14 cellular contexts compared by ENCODE assay signal in the genomic region with DNA sequence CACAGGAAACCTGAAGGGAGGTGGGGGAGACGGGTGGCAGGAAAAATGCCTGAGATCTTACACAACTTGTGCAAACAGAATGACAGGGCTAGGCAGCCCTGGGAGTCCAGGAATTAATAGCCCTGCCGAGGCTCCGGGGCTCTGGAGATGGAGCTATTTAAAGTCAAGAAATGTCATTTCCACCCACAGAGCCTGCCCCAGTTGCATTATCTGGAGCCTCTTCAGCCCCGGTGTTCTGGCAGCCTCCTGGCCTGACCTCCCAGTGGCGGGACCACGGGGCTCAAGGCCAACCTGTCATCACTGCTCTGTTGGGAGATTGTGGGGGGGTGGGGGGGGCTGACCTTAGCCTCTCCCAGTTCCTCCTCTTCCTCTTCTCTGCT. TPM values are rescaled to one million over a fixed set of nuclear protein-coding genes. Genes with fewer than 3 reads are reported as not detected.
A peak's percentile ranks its signal among the peaks of the same experiment; 100 is the strongest.
DNase-seq lines count a peak whose midpoint lies in the region; ATAC-seq, FAIRE-seq and TF ChIP-seq lines count a peak whose summit lies in the region.
"Had no signal": no experiment of that assay in that cellular context is flagged by ENCODE, and none has a peak within 500 bp of the region (broad histone marks: within the 10 kb centered on the region; RNA-seq: fewer than 3 reads in every experiment).

No MANE protein-coding gene starts in this region.

- FAIRE-seq in pancreas (lab: Jason Lieb, UNC) = no peak

- H3K4me3 ChIP-seq in pancreas = no peak overlapping the region
- H3K4me3 ChIP-seq in testis = no peak overlapping the region

- peak; percentile 53 for ATAC-seq in SK-N-SH treated with all-trans-retinoic acid at 6 μM for 48 hours
- ATAC-seq in pancreas = peak; percentile 75 to 82 (median 76)
- ATAC-seq in T-cell (replicated peaks in 1 of 4) = no peak
- no peak for ATAC-seq in stimulated activated naive B cell treated with anti-CD40 and anti-IgM and Interleukin-4, amounts not matched to agents 10 μg/mL and 1 μg/mL and 100 μg/mL, for 72 hours (replicated peaks)
- no peak for ATAC-seq in HG02973 (IDR thresholded peaks at IDR 0.05; ENCODE audit: unreplicated experiment)

- no peaks in the 10 kb centered on the region for H3K36me3 ChIP-seq in pancreas
- H3K36me3 ChIP-seq in testis (ENCODE audit: low read depth, missing control alignments) = no peaks in the 10 kb centered on the region

- POLR2A ChIA-PET in T-cell (lab: Charles Lee) = no interaction called here

- intact Hi-C loops in pancreas (cut with DNase I) (no loop called here), testis (cut with DNase I; ENCODE audit: low total_unique reads) (no loop called here)

- DNase-seq in EL (peak; percentile 77), glomerular visceral epithelial cell (ENCODE audit: extremely low spot score) (peak; percentile 35), pancreas (peak in 2 of 6 donors; percentile 20 to 23), T-cell (no peak), testis (no peak)
- DNase-seq in stimulated activated naive B cell treated with anti-CD40 and anti-IgM and Interleukin-4, amounts not matched to agents 10 μg/mL and 1 μg/mL and 100 μg/mL, for 72 hours = no peak
- DNase-seq: activated CD8-positive, alpha-beta memory T cell treated with anti-CD3 and anti-CD28 coated beads for 24 hours; amniotic stem cell; CD4-positive, alpha-beta memory T cell; H9; NCI-H774 had no signal

- peaks cover 21 to 24% of the 10 kb centered on the region in 2 donors for H3K27me3 Mint-ChIP-seq in T-cell
- H3K27me3 Mint-ChIP-seq in stimulated activated naive B cell treated with anti-CD40 and anti-IgM and Interleukin-4, amounts not matched to agents 10 μg/mL and 1 μg/mL and 100 μg/mL, for 72 hours = peaks cover 26 to 50% of the 10 kb centered on the region in 2 donors

- H3K4me1 ChIP-seq in pancreas (peaks cover 0 to 6% (median 0%) of the 10 kb centered on the region in 3 donors), testis (no peaks in the 10 kb centered on the region)

- H3K4me3 Mint-ChIP-seq in T-cell = no peak overlapping the region
- H3K4me3 Mint-ChIP-seq in stimulated activated naive B cell treated with anti-CD40 and anti-IgM and Interleukin-4, amounts not matched to agents 10 μg/mL and 1 μg/mL and 100 μg/mL, for 72 hours = no peak overlapping the region
- H3K4me3 Mint-ChIP-seq: CD4-positive, alpha-beta memory T cell; H9; T-helper 1 cell treated with Interleukin-12 subunit alpha and Interleukin-12 subunit beta and Interleukin-4 antibody, amounts not matched to agents 30 μg/mL and 1 μg/mL, for 36 hours had no signal

- no peak overlapping the region for H3K27ac Mint-ChIP-seq in T-cell
- H3K27ac Mint-ChIP-seq in stimulated activated naive B cell treated with anti-CD40 and anti-IgM and Interleukin-4, amounts not matched to agents 10 μg/mL and 1 μg/mL and 100 μg/mL, for 72 hours = no peak overlapping the region
- H3K27ac Mint-ChIP-seq: CD4-positive, alpha-beta memory T cell; H9; T-helper 1 cell treated with Interleukin-12 subunit alpha and Interleukin-12 subunit beta and Interleukin-4 antibody, amounts not matched to agents 30 μg/mL and 1 μg/mL, for 36 hours had no signal

- CTCF ChIA-PET in T-cell (lab: Charles Lee) = no interaction called here

- H3K27me3 ChIP-seq in pancreas = no peaks in the 10 kb centered on the region
- no peaks in the 10 kb centered on the region for H3K27me3 ChIP-seq in testis

- TF ChIP-seq POLR2A in testis (IDR thresholded peaks at IDR 0.05) = no peak

- no peaks in the 10 kb centered on the region for H3K9me3 ChIP-seq in pancreas
- no peaks in the 10 kb centered on the region for H3K9me3 ChIP-seq in testis

- 6 to 9% methylated on average over 6 of the region's 6 CpGs for WGBS in pancreas, 2 donors
- WGBS in testis, 2 donors = 21 to 41% methylated on average over 6 of the region's 6 CpGs

- H3K4me1 Mint-ChIP-seq in T-cell = peaks cover 0 to 2% (median 0%) of the 10 kb centered on the region in 3 donors
- no peaks in the 10 kb centered on the region for H3K4me1 Mint-ChIP-seq in stimulated activated naive B cell treated with anti-CD40 and anti-IgM and Interleukin-4, amounts not matched to agents 10 μg/mL and 1 μg/mL and 100 μg/mL, for 72 hours
- H3K4me1 Mint-ChIP-seq: CD4-positive, alpha-beta memory T cell had no signal

- H3K27ac ChIP-seq in pancreas (peak overlapping the region in 2 of 4 donors; percentile 30 to 33), testis (no peak overlapping the region)

- no peaks in the 10 kb centered on the region for H3K9me3 Mint-ChIP-seq in T-cell
- no peaks in the 10 kb centered on the region for H3K9me3 Mint-ChIP-seq in stimulated activated naive B cell treated with anti-CD40 and anti-IgM and Interleukin-4, amounts not matched to agents 10 μg/mL and 1 μg/mL and 100 μg/mL, for 72 hours
- H3K9me3 Mint-ChIP-seq: CD4-positive, alpha-beta memory T cell; T-helper 1 cell treated with Interleukin-12 subunit alpha and Interleukin-12 subunit beta and Interleukin-4 antibody, amounts not matched to agents 30 μg/mL and 1 μg/mL, for 36 hours had no signal

- TF ChIP-seq CTCF in pancreas (IDR thresholded peaks at IDR 0.05) = no peak
- TF ChIP-seq CTCF in testis (IDR thresholded peaks at IDR 0.05) = no peak

- H3K36me3 Mint-ChIP-seq in T-cell = no peaks in the 10 kb centered on the region
- no peaks in the 10 kb centered on the region for H3K36me3 Mint-ChIP-seq in stimulated activated naive B cell treated with anti-CD40 and anti-IgM and Interleukin-4, amounts not matched to agents 10 μg/mL and 1 μg/mL and 100 μg/mL, for 72 hours
- H3K36me3 Mint-ChIP-seq: CD4-positive, alpha-beta memory T cell had no signal

TF ChIP-seq in SK-N-SH treated with all-trans-retinoic acid at 6 μM for 48 hours, 23 proteins besides CTCF, POLR2A, EP300 and RAD21:
- TF ChIP-seq ISL1 (CRISPR knock-in tag; IDR thresholded peaks at IDR 0.05) = no peak
- no peak for TF ChIP-seq ESRRG (CRISPR knock-in tag; IDR thresholded peaks at IDR 0.05)
- no peak for TF ChIP-seq ZFP30 (CRISPR knock-in tag; IDR thresholded peaks at IDR 0.05)
- TF ChIP-seq ZNF70 (CRISPR knock-in tag; IDR thresholded peaks at IDR 0.05) = no peak

RNA-seq across cellular contexts. Expression of a gene that starts 28.5 kb away (rescaled TPM):
- under 1 TPM in 5 of 6 donors, not detected in 1; 0.03 to 0.12 (median 0.03) TPM for total RNA-seq in pancreas
- polyA plus RNA-seq in pancreas = under 1 TPM; 0.02 to 0.15 TPM
- under 1 TPM in 4 of 5 donors, not detected in 1; 0.03 to 0.14 (median 0.08) TPM for total RNA-seq in T-cell
- total RNA-seq in testis = 1 to 10 TPM; 1.7 to 2.0 TPM
- 2.2 TPM for polyA plus RNA-seq in testis (ENCODE audit: insufficient read depth, low read depth, low replicate concordance)
- total RNA-seq: CD4-positive, alpha-beta memory T cell had no signal

RNA-seq across cellular contexts. Expression of a gene that starts 44.2 kb away (rescaled TPM):
- total RNA-seq in pancreas (under 1 TPM in 1 of 6 donors, not detected in 5; 0.34 TPM), T-cell (not detected), testis (100 to 1,000 TPM; 193 to 639 TPM)
- polyA plus RNA-seq in pancreas (under 1 TPM in 1 of 2 donors, not detected in 1; 0.14 TPM), testis (ENCODE audit: insufficient read depth, low read depth, low replicate concordance) (1,044 TPM)
- total RNA-seq: CD4-positive, alpha-beta memory T cell; H9 had no signal
- polyA plus RNA-seq: CD4-positive, alpha-beta memory T cell had no signal

Comparison
In these comparisons a context has a peak if more than half of its experiments do, and no peak if none do; other contexts are left out.
1. DNase-seq: peak in EL (single experiment) and glomerular visceral epithelial cell (single experiment); none in T-cell (0 of 34), stimulated activated naive B cell treated with anti-CD40 and anti-IgM and Interleukin-4, amounts not matched to agents 10 μg/mL and 1 μg/mL and 100 μg/mL, for 72 hours (single experiment) and testis (single experiment).
2. ATAC-seq: peak in SK-N-SH treated with all-trans-retinoic acid at 6 μM for 48 hours (single experiment) and pancreas (4 of 4); none in T-cell (0 of 4), stimulated activated naive B cell treated with anti-CD40 and anti-IgM and Interleukin-4, amounts not matched to agents 10 μg/mL and 1 μg/mL and 100 μg/mL, for 72 hours (0 of 2) and HG02973 (single experiment).
3. RNA of a gene that starts 44.2 kb away (total RNA-seq): 193 to 639 TPM in testis; 0.34 TPM in pancreas and not detected in T-cell; every median in the first group is over 100 times any median in the second.